22 cellular contexts compared by ENCODE assay signal in the genomic region with DNA sequence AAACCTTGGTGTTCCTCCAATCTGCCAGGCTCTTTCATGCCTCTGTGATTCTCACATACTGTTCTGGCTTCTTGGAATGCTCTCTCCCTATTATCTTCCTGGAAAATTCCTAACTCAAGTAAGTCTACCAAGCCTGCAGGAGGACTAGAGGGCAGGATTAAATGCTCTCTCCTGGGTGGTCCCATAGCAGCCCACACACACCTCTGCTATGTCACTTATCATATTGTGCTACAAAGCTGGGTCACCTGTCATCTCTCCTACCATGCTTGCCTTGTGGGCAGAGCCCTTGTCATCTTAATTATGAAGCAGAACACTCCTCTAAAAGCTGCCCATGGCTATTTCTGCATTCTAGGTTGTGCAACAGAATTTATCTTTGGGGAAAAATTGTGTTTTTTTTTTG.
DNase-seq lines count a peak whose midpoint lies in the region; ATAC-seq, FAIRE-seq and TF ChIP-seq lines count a peak whose summit lies in the region.
"Had no signal": no experiment of that assay in that cellular context is flagged by ENCODE, and none has a peak within 500 bp of the region (broad histone marks: within the 10 kb centered on the region; RNA-seq: fewer than 3 reads in every experiment).

No MANE protein-coding gene starts in this region.

- TF ChIP-seq POLR2A in K562 (conservative IDR thresholded peaks at IDR 0.05): no peak

- TF ChIP-seq EP300 in K562 (IDR thresholded peaks at IDR 0.05; ENCODE audit: low read length): no peak

- H2BK12ac ChIP-seq in trophoblast cell (ENCODE audit: low read length): no peak overlapping the region

- no peak overlapping the region for H3K9ac ChIP-seq in BLaER1 treated with 17β-estradiol and CSF1 and Interleukin-3, amounts not matched to agents 10 nM and 100 nM
- H3K9ac ChIP-seq in K562 (ENCODE audit: insufficient read depth in 1 of 2, low read depth in 2 of 2, low read length in 2 of 2) (peak overlapping the region in 1 of 2 experiments; percentile 30; a peak in 1 of 4 replicates), trophoblast cell (ENCODE audit: low read length) (no peak overlapping the region)

- no peak overlapping the region for H2BK5ac ChIP-seq in trophoblast cell (ENCODE audit: low read depth, low read length, poor library complexity)

- H4K91ac ChIP-seq in trophoblast cell (ENCODE audit: low read depth, low read length): no peak overlapping the region

- no peaks in the 10 kb centered on the region for H3F3A ChIP-seq in PC-9 (ENCODE audit: insufficient read depth, low read depth)

- no peak overlapping the region for H3K18ac ChIP-seq in trophoblast cell (ENCODE audit: low read length)

- no peak overlapping the region for H4K8ac ChIP-seq in trophoblast cell (ENCODE audit: low read depth, low read length)

- BruUV-seq in K562 (replicated peaks; lab: Mats Ljungman, UMichigan): no TSS peak
- no TSS peak for BruUV-seq in PC-9 (replicated peaks; lab: Mats Ljungman, UMichigan)

- ATAC-seq in K562: peak; percentile 24
- no peak for ATAC-seq in HG03565 (IDR thresholded peaks at IDR 0.05; ENCODE audit: unreplicated experiment)

- no peak overlapping the region for H3K23ac ChIP-seq in trophoblast cell (ENCODE audit: low read length)

- no peaks in the 10 kb centered on the region for H4K20me1 ChIP-seq in BLaER1 treated with 17β-estradiol and CSF1 and Interleukin-3, amounts not matched to agents 10 nM and 100 nM
- H4K20me1 ChIP-seq in K562 (replicated peaks; ENCODE audit: control insufficient read depth, insufficient read depth, low read length) (no peaks in the 10 kb centered on the region), PC-9 (ENCODE audit: insufficient read depth) (no peaks in the 10 kb centered on the region)

- no peaks in the 10 kb centered on the region for H3K27me3 ChIP-seq in BLaER1 treated with 17β-estradiol and CSF1 and Interleukin-3, amounts not matched to agents 10 nM and 100 nM
- H3K27me3 ChIP-seq in SJCRH30 (no peaks in the 10 kb centered on the region), K562 (ENCODE audit: control insufficient read depth in 2 of 2, insufficient read depth in 2 of 2, low read length in 2 of 2) (no peaks in the 10 kb centered on the region), trophoblast cell (ENCODE audit: insufficient read depth, low read length) (no peaks in the 10 kb centered on the region), PC-9 (ENCODE audit: insufficient read depth, low read depth) (no peaks in the 10 kb centered on the region)
- H3K27me3 ChIP-seq: Peyer's patch had no signal

- intact Hi-C loops in K562 (cut with micrococcal nuclease) (loop anchor here (10.0 kb wide), 1 partner anchor 1546 kb away; no protein-coding TSS in a partner anchor), PC-9 (cut with micrococcal nuclease; ENCODE audit: unreplicated experiment) (no loop called here)

- peak overlapping the region in 7 of 11 experiments; percentile 5 to 43 (median 30); a peak in 6 of 22 replicates for H3K4me2 ChIP-seq in BLaER1 treated with 17β-estradiol and CSF1 and Interleukin-3, amounts not matched to agents 10 nM and 100 nM
- H3K4me2 ChIP-seq in K562 (ENCODE audit: insufficient read depth, low read length): peak overlapping the region; percentile 68
- no peak overlapping the region for H3K4me2 ChIP-seq in trophoblast cell (ENCODE audit: low read length)
- H3K4me2 ChIP-seq in PC-9: no peak overlapping the region

- H3K4me3 ChIP-seq in BLaER1 treated with 17β-estradiol and CSF1 and Interleukin-3, amounts not matched to agents 10 nM and 100 nM: no peak overlapping the region
- no peak overlapping the region for H3K4me3 ChIP-seq in SJCRH30
- H3K4me3 ChIP-seq in K562: no peak overlapping the region
- H3K4me3 ChIP-seq in trophoblast cell (ENCODE audit: low read depth, low read length): no peak overlapping the region
- H3K4me3 ChIP-seq in PC-9: no peak overlapping the region
- H3K4me3 ChIP-seq: Peyer's patch had no signal

- H2AK5ac ChIP-seq in trophoblast cell (ENCODE audit: low read length): no peak overlapping the region

- no peak overlapping the region for H3K27ac ChIP-seq in BLaER1 treated with 17β-estradiol and CSF1 and Interleukin-3, amounts not matched to agents 10 nM and 100 nM
- peak overlapping the region; percentile 89 for H3K27ac ChIP-seq in SJCRH30
- peak overlapping the region; percentile 55; the same call in 2 of the 3 replicates for H3K27ac ChIP-seq in K562 (ENCODE audit: extremely low read depth, low read depth, low read length)
- no peak overlapping the region for H3K27ac ChIP-seq in trophoblast cell (ENCODE audit: low read depth, low read length)
- no peak overlapping the region for H3K27ac ChIP-seq in PC-9
- H3K27ac ChIP-seq: Peyer's patch had no signal

- TF ChIP-seq CTCF in K562 (IDR thresholded peaks at IDR 0.05 in 2 of 3, conservative IDR thresholded peaks at IDR 0.05 in 1 of 3; ENCODE audit: insufficient read depth in 2 of 3, low read depth in 1 of 3, low read length in 3 of 3) (no peak), PC-9 (conservative IDR thresholded peaks at IDR 0.05) (no peak)

- no peaks in the 10 kb centered on the region for H3K9me1 ChIP-seq in K562 (ENCODE audit: control insufficient read depth, insufficient read depth, low read length)

- DNase-seq in SJCRH30 (peak; percentile 82 to 86), K562 (ENCODE audit: extremely low read depth in 1 of 4, low spot score in 3 of 4) (no peak), trophoblast cell (peak; percentile 25 to 42), RPMI8226 (no peak), PC-9 (no peak)
- DNase-seq: GDM1; KG1; NCI-H1092 treated with DMSO at 0.1 percent for 48 hours; NCI-H1436 treated with DMSO at 0.1 percent for 48 hours; NCI-H2029; NCI-H2171; NCI-H345; NCI-H524; NCI-H774; NK-92 treated with Interleukin-12 subunit alpha and Interleukin-12 subunit beta, amount 100 ng/mL, for 24 hours; Peyer's patch had no signal

- TF ChIP-seq RAD21 in K562 (CRISPR knock-in tag; conservative IDR thresholded peaks at IDR 0.05 in 1 of 2, IDR thresholded peaks at IDR 0.05 in 1 of 2): no peak

- no peak for FAIRE-seq in K562 (lab: Jason Lieb, UNC)
- FAIRE-seq: A204.1, D721Med, GM18507, GM19239 had no signal

- no peak overlapping the region for H4K12ac ChIP-seq in trophoblast cell (ENCODE audit: low read depth, low read length)

- no peak overlapping the region for H3K4ac ChIP-seq in trophoblast cell (ENCODE audit: low read depth, low read length)

- H3K9me2 ChIP-seq in PC-9 (ENCODE audit: insufficient read depth): no peaks in the 10 kb centered on the region

- in situ Hi-C loops in K562 (cut with MboI): loop anchor here (10.0 kb wide), 1 partner anchor 496 kb away; no protein-coding TSS in a partner anchor

- H3K79me1 ChIP-seq in trophoblast cell (ENCODE audit: low read length): peaks cover 5% of the 10 kb centered on the region

- H2AFZ ChIP-seq in K562 (ENCODE audit: low read depth, low read length): peak overlapping the region; percentile 67
- no peak overlapping the region for H2AFZ ChIP-seq in trophoblast cell (ENCODE audit: insufficient read depth, low read length, poor library complexity)
- no peak overlapping the region for H2AFZ ChIP-seq in PC-9

- CTCF ChIA-PET in K562 (lab: Yijun Ruan, JAX; ENCODE audit: low intra/inter-chr PET ratio): no interaction called here
- CTCF ChIA-PET in PC-9 (lab: Charles Lee): no interaction called here

- no peak overlapping the region for H2BK120ac ChIP-seq in trophoblast cell (ENCODE audit: insufficient read depth, low read length, poor library complexity)

- H3K79me2 ChIP-seq in K562 (ENCODE audit: control insufficient read depth, insufficient read depth, low read length) (no peaks in the 10 kb centered on the region), trophoblast cell (ENCODE audit: control insufficient read depth, insufficient read depth, low read length, poor library complexity) (no peaks in the 10 kb centered on the region), PC-9 (ENCODE audit: low read depth) (no peaks in the 10 kb centered on the region)

- H3K4me1 ChIP-seq in BLaER1 treated with 17β-estradiol and CSF1 and Interleukin-3, amounts not matched to agents 10 nM and 100 nM: peaks cover 29 to 53% (median 46%) of the 10 kb centered on the region in 10 experiments; a peak in 19 of 20 replicates
- H3K4me1 ChIP-seq in SJCRH30 (peaks cover 59% of the 10 kb centered on the region), K562 (replicated peaks in 1 of 2; ENCODE audit: control insufficient read depth in 2 of 2, insufficient read depth in 2 of 2, low read length in 2 of 2) (peaks cover 20 to 39% of the 10 kb centered on the region in 2 experiments; a peak in 4 of 5 replicates), trophoblast cell (ENCODE audit: control insufficient read depth in 1 of 2, insufficient read depth in 2 of 2, low read length in 2 of 2) (peaks cover 13 to 22% of the 10 kb centered on the region in 2 experiments), PC-9 (replicated peaks; ENCODE audit: insufficient read depth) (no peaks in the 10 kb centered on the region)
- H3K4me1 ChIP-seq: Peyer's patch had no signal

- H3K14ac ChIP-seq in trophoblast cell (ENCODE audit: low read length): no peak overlapping the region

- H3K36me3 ChIP-seq in BLaER1 treated with 17β-estradiol and CSF1 and Interleukin-3, amounts not matched to agents 10 nM and 100 nM: no peaks in the 10 kb centered on the region
- H3K36me3 ChIP-seq in SJCRH30: no peaks in the 10 kb centered on the region
- no peaks in the 10 kb centered on the region for H3K36me3 ChIP-seq in K562 (ENCODE audit: control insufficient read depth, insufficient read depth, low read length)
- H3K36me3 ChIP-seq in trophoblast cell (ENCODE audit: control insufficient read depth in 1 of 2, insufficient read depth in 2 of 2, low read length in 2 of 2): no peaks in the 10 kb centered on the region
- no peaks in the 10 kb centered on the region for H3K36me3 ChIP-seq in PC-9 (ENCODE audit: low read depth)
- H3K36me3 ChIP-seq: Peyer's patch had no signal

- H3K9me3 ChIP-seq in BLaER1 treated with 17β-estradiol and CSF1 and Interleukin-3, amounts not matched to agents 10 nM and 100 nM (replicated peaks in 1 of 11): peaks cover 0 to 16% (median 10%) of the 10 kb centered on the region in 11 experiments; a peak in 13 of 22 replicates
- no peaks in the 10 kb centered on the region for H3K9me3 ChIP-seq in SJCRH30 (replicated peaks)
- H3K9me3 ChIP-seq in K562 (replicated peaks; ENCODE audit: control insufficient read depth, insufficient read depth, low read depth, low read length): no peaks in the 10 kb centered on the region
- H3K9me3 ChIP-seq in trophoblast cell (ENCODE audit: insufficient read depth, low read depth, low read length): no peaks in the 10 kb centered on the region
- H3K9me3 ChIP-seq in PC-9 (ENCODE audit: insufficient read depth, low read depth): no peaks in the 10 kb centered on the region
- H3K9me3 ChIP-seq: Peyer's patch had no signal

- POLR2A ChIA-PET in K562 (lab: Yijun Ruan, JAX) (interaction anchor here (0.6 to 1.3 kb wide), 4 partner anchors 24 to 435 kb away, joined by 3 read pairs; no protein-coding TSS in a partner anchor), PC-9 (lab: Charles Lee; ENCODE audit: unreplicated experiment) (no interaction called here)

TF ChIP-seq in K562, 482 proteins besides CTCF, POLR2A, EP300 and RAD21 (continues in another document):
- TF ChIP-seq GTF2F1 (IDR thresholded peaks at IDR 0.05; ENCODE audit: low read depth, low read length) (no peak), ZNF3 (CRISPR knock-in tag; IDR thresholded peaks at IDR 0.05) (no peak), KLF6 (CRISPR knock-in tag; IDR thresholded peaks at IDR 0.05; ENCODE audit: borderline replicate concordance) (no peak), IFI16 (CRISPR knock-in tag; IDR thresholded peaks at IDR 0.05) (no peak), IRF2 (CRISPR knock-in tag; IDR thresholded peaks at IDR 0.05) (no peak)

Comparison
In these comparisons a context has a peak if more than half of its experiments do, and no peak if none do; other contexts are left out.
1. H3K27ac ChIP-seq: peak in SJCRH30 (single experiment) and K562 (single experiment); none in BLaER1 treated with 17β-estradiol and CSF1 and Interleukin-3, amounts not matched to agents 10 nM and 100 nM (0 of 11), trophoblast cell (single experiment) and PC-9 (single experiment).
2. H3K4me2 ChIP-seq: peak in BLaER1 treated with 17β-estradiol and CSF1 and Interleukin-3, amounts not matched to agents 10 nM and 100 nM (7 of 11) and K562 (single experiment); none in trophoblast cell (single experiment) and PC-9 (single experiment).
3. DNase-seq: peak in SJCRH30 (2 of 2) and trophoblast cell (2 of 2); none in K562 (0 of 4), RPMI8226 (single experiment) and PC-9 (0 of 2).